Comparison of ENCODE assay signal across 8 cellular contexts in the genomic region with DNA sequence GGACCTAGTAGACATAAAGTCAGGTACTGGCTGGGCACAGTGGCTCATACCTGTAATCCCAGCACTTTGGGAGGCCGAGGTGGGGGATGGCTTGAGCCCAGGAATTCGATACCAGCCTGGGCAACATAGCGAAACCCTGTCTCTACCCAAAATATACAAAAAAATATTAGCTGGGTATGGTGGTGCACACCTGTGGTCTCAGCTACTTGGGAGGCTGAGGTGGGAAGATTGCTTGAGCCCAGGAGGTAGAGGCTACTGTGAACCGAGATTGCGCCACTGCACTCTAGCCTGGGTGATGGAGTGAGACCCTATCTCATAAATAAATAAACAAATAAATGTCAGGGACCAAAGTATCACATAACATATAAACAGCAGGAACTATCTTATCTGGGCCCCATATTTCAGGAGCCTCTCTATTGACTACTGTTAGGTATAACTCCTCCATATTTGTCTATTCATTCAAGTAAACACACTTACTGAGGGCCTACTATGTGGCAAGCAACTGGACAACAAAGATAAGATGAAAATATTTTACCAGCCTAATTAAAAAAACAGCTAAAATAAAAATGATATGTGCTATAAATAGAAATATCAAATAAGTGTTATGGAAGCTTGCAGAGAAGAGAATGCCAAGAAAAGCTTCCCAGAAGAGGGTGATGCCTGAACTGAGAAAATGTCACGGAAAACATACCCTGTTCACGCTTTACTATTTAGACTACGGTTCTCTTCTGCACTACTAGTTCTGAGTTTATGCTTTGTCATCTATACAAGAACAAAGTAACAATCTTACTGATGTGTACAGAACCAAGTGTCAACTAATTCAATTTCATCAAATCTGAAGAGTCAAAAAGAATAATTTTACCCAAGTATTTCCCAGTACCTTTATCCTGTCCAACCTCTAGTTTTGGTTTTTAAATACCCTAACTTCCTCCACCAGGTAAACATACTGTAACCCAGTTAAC. TPM values are rescaled to one million over a fixed set of nuclear protein-coding genes. Genes with fewer than 3 reads are reported as not detected.
A peak's percentile ranks its signal among the peaks of the same experiment; 100 is the strongest.
DNase-seq lines count a peak whose midpoint lies in the region; ATAC-seq and TF ChIP-seq lines count a peak whose summit lies in the region.

No MANE protein-coding gene starts in this region.

- peaks cover 48% of the 10 kb centered on the region for H4K20me1 ChIP-seq in OCI-LY3 (ENCODE audit: insufficient read depth, low read length)

- H3K9ac ChIP-seq in OCI-LY3 (ENCODE audit: low read length), result peak overlapping the region; percentile 98

- intact Hi-C loops in CD8-positive, alpha-beta T cell (cut with DNase I, micrococcal nuclease), result loop anchor here in 1 of 2 experiments (2.0 to 5.0 kb wide), 2 partner anchors 45 to 373 kb away; partner anchors contain the start of gene RHOG

- no peaks in the 10 kb centered on the region for H3K9me3 ChIP-seq in CD8-positive, alpha-beta T cell (ENCODE audit: low read length)
- H3K9me3 ChIP-seq in OCI-LY3 (ENCODE audit: insufficient read depth, low read length), result no peaks in the 10 kb centered on the region
- peaks cover 2% of the 10 kb centered on the region for H3K9me3 ChIP-seq in neuron (ENCODE audit: low read length)
- no peaks in the 10 kb centered on the region for H3K9me3 ChIP-seq in WERI-Rb-1 (ENCODE audit: severe bottlenecking)

- H3K27me3 ChIP-seq in CD8-positive, alpha-beta T cell (ENCODE audit: insufficient read depth, low read length), result no peaks in the 10 kb centered on the region
- H3K27me3 ChIP-seq in OCI-LY3 (ENCODE audit: low read depth, low read length) (no peaks in the 10 kb centered on the region), neuron (ENCODE audit: insufficient read depth, low read length) (no peaks in the 10 kb centered on the region), WERI-Rb-1 (ENCODE audit: insufficient read depth, low read depth, severe bottlenecking) (no peaks in the 10 kb centered on the region)

- H3K4me1 Mint-ChIP-seq in CD8-positive, alpha-beta T cell (ENCODE audit: low read depth), result peaks cover 51% of the 10 kb centered on the region
- H3K4me1 Mint-ChIP-seq in endothelial cell (ENCODE audit: unreplicated experiment), result peaks cover 16% of the 10 kb centered on the region

- H3K79me2 ChIP-seq in OCI-LY3 (ENCODE audit: low read length), result peaks cover 82% of the 10 kb centered on the region

- peaks cover 44% of the 10 kb centered on the region for H3K36me3 Mint-ChIP-seq in CD8-positive, alpha-beta T cell
- H3K36me3 Mint-ChIP-seq in endothelial cell (ENCODE audit: low read depth, unreplicated experiment), result peaks cover 6% of the 10 kb centered on the region

- CTCF ChIA-PET in CD8-positive, alpha-beta T cell (lab: Charles Lee), result interaction anchor here (0.9 to 6.0 kb wide), 5 partner anchors 11 to 278 kb away, joined by 3 to 48 read pairs (median 7); partner anchors contain the start of genes PGAP2 and STIM1

- peak overlapping the region; percentile 94 for H3K27ac ChIP-seq in CD8-positive, alpha-beta T cell (ENCODE audit: low read depth, low read length)
- no peak overlapping the region for H3K27ac ChIP-seq in OCI-LY3 (ENCODE audit: low read length)
- no peak overlapping the region for H3K27ac ChIP-seq in WERI-Rb-1

- H3K4me3 ChIP-seq in CD8-positive, alpha-beta T cell (ENCODE audit: low read depth, low read length), result peak overlapping the region; percentile 80
- H3K4me3 ChIP-seq in OCI-LY3 (ENCODE audit: low read length), result peak overlapping the region; percentile 95
- peak overlapping the region; percentile 97 for H3K4me3 ChIP-seq in neuron (ENCODE audit: low read length)
- H3K4me3 ChIP-seq in WERI-Rb-1 (ENCODE audit: low read depth, low read length), result no peak overlapping the region

- peak in 1 of 7 experiments; percentile 5 for DNase-seq in CD8-positive, alpha-beta T cell
- no peak for DNase-seq in endothelial cell (ENCODE audit: low spot score)
- no peak for DNase-seq in NCI-H510A (lab: John Stamatoyannopoulos, UW)
- no peak for DNase-seq in WERI-Rb-1

- H3K4me3 Mint-ChIP-seq in CD8-positive, alpha-beta T cell, result peak overlapping the region; percentile 96
- H3K4me3 Mint-ChIP-seq in endothelial cell (ENCODE audit: unreplicated experiment), result peak overlapping the region; percentile 95

- no peaks in the 10 kb centered on the region for H3K36me3 ChIP-seq in CD8-positive, alpha-beta T cell (ENCODE audit: insufficient read depth, low read length)
- H3K36me3 ChIP-seq in OCI-LY3 (replicated peaks; ENCODE audit: low read depth, low read length) (peaks cover 35% of the 10 kb centered on the region), neuron (ENCODE audit: insufficient read depth, low read length) (peaks cover 36% of the 10 kb centered on the region), WERI-Rb-1 (peaks cover 49% of the 10 kb centered on the region)

- H2AFZ ChIP-seq in OCI-LY3 (ENCODE audit: low read depth, low read length) (no peak overlapping the region), neuron (ENCODE audit: low read depth, low read length) (no peak overlapping the region)

- H3K4me2 ChIP-seq in OCI-LY3 (ENCODE audit: low read length), result peak overlapping the region; percentile 90

- peak overlapping the region; percentile 100 for H3K27ac Mint-ChIP-seq in CD8-positive, alpha-beta T cell
- peak overlapping the region; percentile 91 for H3K27ac Mint-ChIP-seq in endothelial cell (ENCODE audit: unreplicated experiment)

- H3K9me3 Mint-ChIP-seq in CD8-positive, alpha-beta T cell, result no peaks in the 10 kb centered on the region
- H3K9me3 Mint-ChIP-seq in endothelial cell (ENCODE audit: unreplicated experiment), result no peaks in the 10 kb centered on the region

- H3K4me1 ChIP-seq in CD8-positive, alpha-beta T cell (ENCODE audit: insufficient read depth, low read length), result peaks cover 37% of the 10 kb centered on the region
- H3K4me1 ChIP-seq in OCI-LY3 (ENCODE audit: low read length) (peaks cover 16% of the 10 kb centered on the region), neuron (ENCODE audit: insufficient read depth, low read length) (peaks cover 11% of the 10 kb centered on the region)

- POLR2A ChIA-PET in CD8-positive, alpha-beta T cell (lab: Charles Lee), result interaction anchor here (0.6 to 3.7 kb wide), 4 partner anchors 13 to 46 kb away, joined by 3 to 30 read pairs (median 6); partner anchors contain the start of genes PGAP2 and RHOG

- no peak for ATAC-seq in CD8-positive, alpha-beta T cell
- ATAC-seq in GM21526 (IDR thresholded peaks at IDR 0.05; ENCODE audit: low FRiP score, unreplicated experiment), result no peak
- ATAC-seq in GM19463 (IDR thresholded peaks at IDR 0.05; ENCODE audit: unreplicated experiment), result no peak

- no peaks in the 10 kb centered on the region for H3K27me3 Mint-ChIP-seq in CD8-positive, alpha-beta T cell (ENCODE audit: low read depth)
- peaks cover 4% of the 10 kb centered on the region for H3K27me3 Mint-ChIP-seq in endothelial cell (ENCODE audit: unreplicated experiment)

- TF ChIP-seq CTCF in CD8-positive, alpha-beta T cell (IDR thresholded peaks at IDR 0.05), result no peak
- no peak for TF ChIP-seq CTCF in OCI-LY3 (IDR thresholded peaks at IDR 0.05; ENCODE audit: low read depth, low read length)
- no peak for TF ChIP-seq CTCF in endothelial cell (IDR thresholded peaks at IDR 0.05; ENCODE audit: unreplicated experiment)
- no peak for TF ChIP-seq CTCF in WERI-Rb-1 (IDR thresholded peaks at IDR 0.05; ENCODE audit: low read depth, low read length)

RNA-seq across cellular contexts. Expression of gene NUP98, which starts 1.9 kb away (rescaled TPM):
- 100 to 1,000 TPM; 204 to 210 TPM for total RNA-seq in CD8-positive, alpha-beta T cell
- 59.9 TPM for total RNA-seq in endothelial cell (ENCODE audit: unreplicated experiment)

RNA-seq across cellular contexts. Expression of gene PGAP2, which starts 12.9 kb away (rescaled TPM):
- total RNA-seq in CD8-positive, alpha-beta T cell, result 10 to 100 TPM; 16.3 to 18.5 TPM
- 22.7 TPM for total RNA-seq in endothelial cell (ENCODE audit: unreplicated experiment)

RNA-seq across cellular contexts. Expression of gene RHOG, which starts 45.3 kb away (rescaled TPM):
- total RNA-seq in CD8-positive, alpha-beta T cell, result 100 to 1,000 TPM; 125 to 127 TPM
- 76.5 TPM for total RNA-seq in endothelial cell (ENCODE audit: unreplicated experiment)
